In the genomic region with DNA sequence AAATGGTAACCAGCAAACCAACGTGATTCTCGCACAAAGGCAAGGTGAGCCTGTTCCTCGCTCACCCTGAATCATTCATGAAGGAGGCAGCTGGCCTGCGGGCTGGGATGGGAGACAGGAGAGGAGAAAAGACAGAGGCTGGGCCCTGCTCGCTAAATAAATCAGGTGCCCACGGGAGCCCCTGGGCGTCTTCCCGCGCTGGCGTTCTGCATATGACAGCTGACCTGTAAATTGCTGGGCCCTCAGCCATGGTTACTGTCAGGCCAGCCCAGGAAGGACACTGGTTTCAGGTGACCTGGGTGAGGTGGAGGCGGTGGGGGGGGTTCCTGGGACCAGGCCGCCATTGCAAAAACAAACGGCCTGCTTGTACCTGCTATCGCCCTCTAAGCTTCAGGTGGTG, we compare ENCODE assay signal across 2 cellular contexts.
TF ChIP-seq lines count a peak whose summit lies in the region.

No MANE protein-coding gene starts in this region.

TF ChIP-seq in GM23338, 12 proteins besides CTCF, POLR2A, EP300 and RAD21:
- no peak for TF ChIP-seq JUNB (IDR thresholded peaks at IDR 0.05; ENCODE audit: unreplicated experiment)
- TF ChIP-seq, protein P1, sequence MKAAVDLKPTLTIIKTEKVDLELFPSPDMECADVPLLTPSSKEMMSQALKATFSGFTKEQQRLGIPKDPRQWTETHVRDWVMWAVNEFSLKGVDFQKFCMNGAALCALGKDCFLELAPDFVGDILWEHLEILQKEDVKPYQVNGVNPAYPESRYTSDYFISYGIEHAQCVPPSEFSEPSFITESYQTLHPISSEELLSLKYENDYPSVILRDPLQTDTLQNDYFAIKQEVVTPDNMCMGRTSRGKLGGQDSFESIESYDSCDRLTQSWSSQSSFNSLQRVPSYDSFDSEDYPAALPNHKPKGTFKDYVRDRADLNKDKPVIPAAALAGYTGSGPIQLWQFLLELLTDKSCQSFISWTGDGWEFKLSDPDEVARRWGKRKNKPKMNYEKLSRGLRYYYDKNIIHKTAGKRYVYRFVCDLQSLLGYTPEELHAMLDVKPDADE (IDR thresholded peaks at IDR 0.05), result no peak
- no peak for TF ChIP-seq CREB1 (CRISPR knock-in tag; IDR thresholded peaks at IDR 0.05; ENCODE audit: low read depth)
- no peak for TF ChIP-seq ZNF114 (CRISPR knock-in tag; IDR thresholded peaks at IDR 0.05)
- TF ChIP-seq POLR2AphosphoS5 (IDR thresholded peaks at IDR 0.05; ENCODE audit: low read depth), result no peak

TF ChIP-seq in WTC11, 78 proteins besides CTCF, POLR2A, EP300 and RAD21:
- TF ChIP-seq SOX15 (CRISPR knock-in tag; IDR thresholded peaks at IDR 0.05), result no peak
- no peak for TF ChIP-seq ETV6 (CRISPR knock-in tag; IDR thresholded peaks at IDR 0.05)
- TF ChIP-seq NFE2L1 (CRISPR knock-in tag; IDR thresholded peaks at IDR 0.05), result no peak
- TF ChIP-seq, protein P2, sequence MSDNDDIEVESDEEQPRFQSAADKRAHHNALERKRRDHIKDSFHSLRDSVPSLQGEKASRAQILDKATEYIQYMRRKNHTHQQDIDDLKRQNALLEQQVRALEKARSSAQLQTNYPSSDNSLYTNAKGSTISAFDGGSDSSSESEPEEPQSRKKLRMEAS (CRISPR knock-in tag; IDR thresholded peaks at IDR 0.05), result no peak
- TF ChIP-seq NR1H2 (CRISPR knock-in tag; IDR thresholded peaks at IDR 0.05), result no peak
- no peak for TF ChIP-seq RELA (CRISPR knock-in tag; IDR thresholded peaks at IDR 0.05; ENCODE audit: borderline replicate concordance)
- no peak for TF ChIP-seq IRF2 (CRISPR knock-in tag; IDR thresholded peaks at IDR 0.05; ENCODE audit: borderline replicate concordance, low read depth)
- TF ChIP-seq MYBL2 (CRISPR knock-in tag; IDR thresholded peaks at IDR 0.05), result no peak
- TF ChIP-seq, protein P3, sequence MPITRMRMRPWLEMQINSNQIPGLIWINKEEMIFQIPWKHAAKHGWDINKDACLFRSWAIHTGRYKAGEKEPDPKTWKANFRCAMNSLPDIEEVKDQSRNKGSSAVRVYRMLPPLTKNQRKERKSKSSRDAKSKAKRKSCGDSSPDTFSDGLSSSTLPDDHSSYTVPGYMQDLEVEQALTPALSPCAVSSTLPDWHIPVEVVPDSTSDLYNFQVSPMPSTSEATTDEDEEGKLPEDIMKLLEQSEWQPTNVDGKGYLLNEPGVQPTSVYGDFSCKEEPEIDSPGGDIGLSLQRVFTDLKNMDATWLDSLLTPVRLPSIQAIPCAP (CRISPR knock-in tag; IDR thresholded peaks at IDR 0.05), result no peak
- no peak for TF ChIP-seq TP53 (CRISPR knock-in tag; IDR thresholded peaks at IDR 0.05)
- TF ChIP-seq FOXK1 (CRISPR knock-in tag; IDR thresholded peaks at IDR 0.05), result no peak
- no peak for TF ChIP-seq KAT7 (CRISPR knock-in tag; IDR thresholded peaks at IDR 0.05; ENCODE audit: borderline replicate concordance)
- TF ChIP-seq, protein P4, sequence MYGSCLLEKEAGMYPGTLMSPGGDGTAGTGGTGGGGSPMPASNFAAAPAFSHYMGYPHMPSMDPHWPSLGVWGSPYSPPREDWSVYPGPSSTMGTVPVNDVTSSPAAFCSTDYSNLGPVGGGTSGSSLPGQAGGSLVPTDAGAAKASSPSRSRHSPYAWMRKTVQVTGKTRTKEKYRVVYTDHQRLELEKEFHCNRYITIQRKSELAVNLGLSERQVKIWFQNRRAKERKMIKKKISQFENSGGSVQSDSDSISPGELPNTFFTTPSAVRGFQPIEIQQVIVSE (CRISPR knock-in tag; IDR thresholded peaks at IDR 0.05; ENCODE audit: borderline replicate concordance), result no peak
- TF ChIP-seq, protein P5, sequence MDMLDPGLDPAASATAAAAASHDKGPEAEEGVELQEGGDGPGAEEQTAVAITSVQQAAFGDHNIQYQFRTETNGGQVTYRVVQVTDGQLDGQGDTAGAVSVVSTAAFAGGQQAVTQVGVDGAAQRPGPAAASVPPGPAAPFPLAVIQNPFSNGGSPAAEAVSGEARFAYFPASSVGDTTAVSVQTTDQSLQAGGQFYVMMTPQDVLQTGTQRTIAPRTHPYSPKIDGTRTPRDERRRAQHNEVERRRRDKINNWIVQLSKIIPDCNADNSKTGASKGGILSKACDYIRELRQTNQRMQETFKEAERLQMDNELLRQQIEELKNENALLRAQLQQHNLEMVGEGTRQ (CRISPR knock-in tag; IDR thresholded peaks at IDR 0.05), result no peak
- TF ChIP-seq TEAD4 (CRISPR knock-in tag; IDR thresholded peaks at IDR 0.05), result no peak
- TF ChIP-seq, protein P6, sequence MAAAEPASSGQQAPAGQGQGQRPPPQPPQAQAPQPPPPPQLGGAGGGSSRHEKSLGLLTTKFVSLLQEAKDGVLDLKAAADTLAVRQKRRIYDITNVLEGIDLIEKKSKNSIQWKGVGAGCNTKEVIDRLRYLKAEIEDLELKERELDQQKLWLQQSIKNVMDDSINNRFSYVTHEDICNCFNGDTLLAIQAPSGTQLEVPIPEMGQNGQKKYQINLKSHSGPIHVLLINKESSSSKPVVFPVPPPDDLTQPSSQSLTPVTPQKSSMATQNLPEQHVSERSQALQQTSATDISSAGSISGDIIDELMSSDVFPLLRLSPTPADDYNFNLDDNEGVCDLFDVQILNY (CRISPR knock-in tag; IDR thresholded peaks at IDR 0.05), result no peak
- TF ChIP-seq, protein P7, sequence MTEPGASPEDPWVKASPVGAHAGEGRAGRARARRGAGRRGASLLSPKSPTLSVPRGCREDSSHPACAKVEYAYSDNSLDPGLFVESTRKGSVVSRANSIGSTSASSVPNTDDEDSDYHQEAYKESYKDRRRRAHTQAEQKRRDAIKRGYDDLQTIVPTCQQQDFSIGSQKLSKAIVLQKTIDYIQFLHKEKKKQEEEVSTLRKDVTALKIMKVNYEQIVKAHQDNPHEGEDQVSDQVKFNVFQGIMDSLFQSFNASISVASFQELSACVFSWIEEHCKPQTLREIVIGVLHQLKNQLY (CRISPR knock-in tag; IDR thresholded peaks at IDR 0.05), result no peak
